Comparison of ENCODE assay signal across 27 cellular contexts in genomic region chr9:10869687-10870086, GRCh38.
"Had no signal": no experiment of that assay in that cellular context is flagged by ENCODE, and none has a peak within 500 bp of the region (broad histone marks: within the 10 kb centered on the region; RNA-seq: fewer than 3 reads in every experiment).

No MANE protein-coding gene starts in this region.

- H3K4me1 ChIP-seq: stomach, suprapubic skin, testis, thyroid gland, tibial artery, tibial nerve, transverse colon, upper lobe of left lung, uterus, vagina had no signal

- ATAC-seq: stimulated activated effector memory CD8-positive, alpha-beta T cell treated with anti-CD3 and anti-CD28 coated beads, Interleukin-12 subunit alpha, Interleukin-12 subunit beta, amount 100 ng/mL, for 72 hours; stimulated activated memory B cell treated with anti-CD40 and anti-IgM and Interleukin-4, amounts not matched to agents 10 μg/mL and 1 μg/mL and 100 μg/mL, for 72 hours; stimulated activated naive B cell treated with anti-CD40 and anti-IgM and Interleukin-4, amounts not matched to agents 10 μg/mL and 1 μg/mL and 100 μg/mL, for 72 hours; stimulated activated naive CD8-positive, alpha-beta T cell treated with anti-CD3 and anti-CD28 coated beads, Interleukin-15, amount 100 ng/mL, for 72 hours; stimulated activated naive CD8-positive, alpha-beta T cell treated with anti-CD3 and anti-CD28 coated beads, Interleukin-15, Interleukin-2, amounts not matched to agents 100 U/mL and 50 U/mL, for 24 hours had no signal

- H3K9me3 ChIP-seq: suprapubic skin, testis, thoracic aorta, thyroid gland, tibial artery, tibial nerve, transverse colon, upper lobe of left lung, uterus, vagina had no signal

- H3K4me3 Mint-ChIP-seq: stimulated activated effector memory CD8-positive, alpha-beta T cell treated with anti-CD3 and anti-CD28 coated beads, Interleukin-12 subunit alpha, Interleukin-12 subunit beta, amount 100 ng/mL, for 72 hours; stimulated activated memory B cell treated with anti-CD40 and anti-IgM and Interleukin-4, amounts not matched to agents 10 μg/mL and 1 μg/mL and 100 μg/mL, for 72 hours; stimulated activated naive B cell treated with anti-CD40 and anti-IgM and Interleukin-4, amounts not matched to agents 10 μg/mL and 1 μg/mL and 100 μg/mL, for 72 hours; stimulated activated naive CD8-positive, alpha-beta T cell treated with anti-CD3 and anti-CD28 coated beads, Interleukin-15, amount 100 ng/mL, for 72 hours; stimulated activated naive CD8-positive, alpha-beta T cell treated with anti-CD3 and anti-CD28 coated beads, Interleukin-15, Interleukin-2, amounts not matched to agents 100 ng/mL and 50 ng/mL, for 24 hours; type B pancreatic cell had no signal

- H3K27me3 Mint-ChIP-seq: stimulated activated memory B cell treated with anti-CD40 and anti-IgM and Interleukin-4, amounts not matched to agents 10 μg/mL and 1 μg/mL and 100 μg/mL, for 72 hours; stimulated activated naive B cell treated with anti-CD40 and anti-IgM and Interleukin-4, amounts not matched to agents 10 μg/mL and 1 μg/mL and 100 μg/mL, for 72 hours; stimulated activated naive CD8-positive, alpha-beta T cell treated with anti-CD3 and anti-CD28 coated beads, Interleukin-15, amount 100 ng/mL, for 72 hours; stimulated activated naive CD8-positive, alpha-beta T cell treated with anti-CD3 and anti-CD28 coated beads, Interleukin-15, Interleukin-2, amounts not matched to agents 100 ng/mL and 50 ng/mL, for 24 hours; type B pancreatic cell had no signal

- DNase-seq: stimulated activated CD4-positive, alpha-beta T cell treated with anti-CD3 and anti-CD28 coated beads, Interleukin-2, amount 100 ng/mL, for 48 hours; stimulated activated CD4-positive, alpha-beta T cell treated with anti-CD3 and anti-CD28 coated beads, Interleukin-4, amount 100 ng/mL, for 1 hour; stimulated activated CD4-positive, alpha-beta T cell treated with anti-CD3 and anti-CD28 coated beads, Interleukin-4, amount 100 ng/mL, for 24 hours; stimulated activated CD4-positive, alpha-beta T cell treated with anti-CD3 and anti-CD28 coated beads, Interleukin-4, amount 100 ng/mL, for 4 hours; stimulated activated CD8-positive, alpha-beta memory T cell treated with anti-CD3 and anti-CD28 coated beads, Interleukin-4, amount 100 ng/mL, for 48 hours; stimulated activated naive B cell treated with anti-CD40 and anti-IgM and Interleukin-4, amounts not matched to agents 10 μg/mL and 1 μg/mL and 100 μg/mL, for 72 hours; stimulated activated naive CD4-positive, alpha-beta T cell; stimulated activated naive CD4-positive, alpha-beta T cell treated with Interleukin-2 at 50 U/mL for 16 hours; stimulated activated naive CD8-positive, alpha-beta T cell treated with anti-CD3 and anti-CD28 coated beads, Interleukin-15, amount 100 ng/mL, for 72 hours; stimulated activated naive CD8-positive, alpha-beta T cell treated with anti-CD3 and anti-CD28 coated beads, Interleukin-15, Interleukin-2, amounts not matched to agents 100 U/mL and 50 U/mL, for 24 hours; stomach; substantia nigra; testis; thyroid gland; tibial artery; transverse colon; trophoblast cell; upper lobe of left lung; uterus had no signal

- H3K4me1 Mint-ChIP-seq: stimulated activated effector memory CD8-positive, alpha-beta T cell treated with anti-CD3 and anti-CD28 coated beads, Interleukin-12 subunit alpha, Interleukin-12 subunit beta, amount 100 ng/mL, for 72 hours; stimulated activated memory B cell treated with anti-CD40 and anti-IgM and Interleukin-4, amounts not matched to agents 10 μg/mL and 1 μg/mL and 100 μg/mL, for 72 hours; stimulated activated naive B cell treated with anti-CD40 and anti-IgM and Interleukin-4, amounts not matched to agents 10 μg/mL and 1 μg/mL and 100 μg/mL, for 72 hours; stimulated activated naive CD8-positive, alpha-beta T cell treated with anti-CD3 and anti-CD28 coated beads, Interleukin-15, amount 100 ng/mL, for 72 hours had no signal

- H3K27ac ChIP-seq: stomach, suprapubic skin, testis, thoracic aorta, thyroid gland, tibial artery, tibial nerve, transverse colon, upper lobe of left lung, uterus, vagina had no signal

- H3K36me3 ChIP-seq: stomach, suprapubic skin, thoracic aorta, thyroid gland, tibial artery, tibial nerve, transverse colon, upper lobe of left lung, uterus, vagina had no signal

- H3K27ac Mint-ChIP-seq: stimulated activated effector memory CD8-positive, alpha-beta T cell treated with anti-CD3 and anti-CD28 coated beads, Interleukin-12 subunit alpha, Interleukin-12 subunit beta, amount 100 ng/mL, for 72 hours; stimulated activated memory B cell treated with anti-CD40 and anti-IgM and Interleukin-4, amounts not matched to agents 10 μg/mL and 1 μg/mL and 100 μg/mL, for 72 hours; stimulated activated naive B cell treated with anti-CD40 and anti-IgM and Interleukin-4, amounts not matched to agents 10 μg/mL and 1 μg/mL and 100 μg/mL, for 72 hours; stimulated activated naive CD8-positive, alpha-beta T cell treated with anti-CD3 and anti-CD28 coated beads, Interleukin-15, amount 100 ng/mL, for 72 hours; stimulated activated naive CD8-positive, alpha-beta T cell treated with anti-CD3 and anti-CD28 coated beads, Interleukin-15, Interleukin-2, amounts not matched to agents 100 ng/mL and 50 ng/mL, for 24 hours; type B pancreatic cell had no signal

- H3K27me3 ChIP-seq: stomach, suprapubic skin, testis, thyroid gland, tibial artery, tibial nerve, transverse colon, upper lobe of left lung, uterus, vagina had no signal

- H3K4me3 ChIP-seq: stomach, suprapubic skin, testis, thoracic aorta, thyroid gland, tibial artery, tibial nerve, transverse colon, upper lobe of left lung, uterus, vagina had no signal

- H3K36me3 Mint-ChIP-seq: stimulated activated effector memory CD8-positive, alpha-beta T cell treated with anti-CD3 and anti-CD28 coated beads, Interleukin-12 subunit alpha, Interleukin-12 subunit beta, amount 100 ng/mL, for 72 hours; stimulated activated memory B cell treated with anti-CD40 and anti-IgM and Interleukin-4, amounts not matched to agents 10 μg/mL and 1 μg/mL and 100 μg/mL, for 72 hours; stimulated activated naive B cell treated with anti-CD40 and anti-IgM and Interleukin-4, amounts not matched to agents 10 μg/mL and 1 μg/mL and 100 μg/mL, for 72 hours; type B pancreatic cell had no signal
